8 cellular contexts compared by ENCODE assay signal in genomic region chr11:62880803-62881578, GRCh38. TPM values are rescaled to one million over a fixed set of nuclear protein-coding genes. Genes with fewer than 3 reads are reported as not detected.
A peak's percentile ranks its signal among the peaks of the same experiment; 100 is the strongest.
DNase-seq lines count a peak whose midpoint lies in the region; ATAC-seq and TF ChIP-seq lines count a peak whose summit lies in the region.

Gene SLC3A2 (plus strand): TSS chr11:62880896. CDS start chr11:62881024, 128 bp downstream.

- H3K27ac ChIP-seq in stomach: peak within 1 kb of the TSS; percentile 99 to 100 (median 99)

- TF ChIP-seq CTCF in fibroblast of pulmonary artery (IDR thresholded peaks at IDR 0.05; ENCODE audit: low read length, missing control alignments): peak; percentile 43
- peak; percentile 63 for TF ChIP-seq CTCF in nephron progenitor cell (IDR thresholded peaks at IDR 0.05)
- peak in 5 of 7 experiments; percentile 42 to 75 (median 60) for TF ChIP-seq CTCF in stomach (IDR thresholded peaks at IDR 0.05)

- DNase-seq in Daoy (ENCODE audit: low read depth): peak; percentile 91
- DNase-seq in KBM-7: peak; percentile 90
- peak; percentile 95 for DNase-seq in RPMI8226
- peak; percentile 85 for DNase-seq in activated T-helper 2 cell treated with anti-CD3 and anti-CD28 coated beads, Interferon-gamma antibody, Interleukin-2, Interleukin-4, amounts not matched to agents 10 μg/mL and 5 μg/mL and 100 μg/mL, durations not matched to agents 14 hours and 24 hours and 36 hours (ENCODE audit: low spot score)
- peak; percentile 86 for DNase-seq in fibroblast of pulmonary artery (ENCODE audit: low read depth)
- DNase-seq in nephron progenitor cell: peak; percentile 87
- DNase-seq in stomach: peak; percentile 92

- H3K4me3 Mint-ChIP-seq in activated T-helper 2 cell treated with anti-CD3 and anti-CD28 coated beads, Interferon-gamma antibody, Interleukin-2, Interleukin-4, amounts not matched to agents 10 μg/mL and 5 μg/mL and 100 μg/mL, durations not matched to agents 14 hours and 24 hours and 36 hours (ENCODE audit: low read depth): peak within 1 kb of the TSS; percentile 100
- peak within 1 kb of the TSS; percentile 100 for H3K4me3 Mint-ChIP-seq in nephron progenitor cell

- H3K9me3 ChIP-seq in stomach: no peaks in the 10 kb centered on the region

- 0 to 1% (median 0%) methylated on average over 25 to 69 of the region's 69 CpGs for WGBS in stomach, 5 donors

- H3K4me3 ChIP-seq in fibroblast of pulmonary artery (replicated peaks; ENCODE audit: low read depth, low read length) (peak within 1 kb of the TSS; percentile 74), stomach (peak within 1 kb of the TSS; percentile 79 to 96 (median 91))

- no peaks in the 10 kb centered on the region for H3K9me3 Mint-ChIP-seq in activated T-helper 2 cell treated with anti-CD3 and anti-CD28 coated beads, Interferon-gamma antibody, Interleukin-2, Interleukin-4, amounts not matched to agents 10 μg/mL and 5 μg/mL and 100 μg/mL, durations not matched to agents 14 hours and 24 hours and 36 hours
- no peaks in the 10 kb centered on the region for H3K9me3 Mint-ChIP-seq in nephron progenitor cell

- no peaks in the 10 kb centered on the region for H3K27me3 Mint-ChIP-seq in activated T-helper 2 cell treated with anti-CD3 and anti-CD28 coated beads, Interferon-gamma antibody, Interleukin-2, Interleukin-4, amounts not matched to agents 10 μg/mL and 5 μg/mL and 100 μg/mL, durations not matched to agents 14 hours and 24 hours and 36 hours (ENCODE audit: low read depth)
- no peaks in the 10 kb centered on the region for H3K27me3 Mint-ChIP-seq in nephron progenitor cell (ENCODE audit: low read depth, poor library complexity)

- in situ Hi-C loops in KBM-7 (cut with MboI; ENCODE audit: low pct_unique_long_range_greater_than_20kb, low sequenced_read_pairs): no loop called here

- peak in 2 of 4 donors; percentile 95 to 98 for TF ChIP-seq POLR2A in stomach (IDR thresholded peaks at IDR 0.05)

- peaks cover 48 to 87% (median 67%) of the 10 kb centered on the region in 4 donors for H3K4me1 ChIP-seq in stomach

- intact Hi-C loops in activated T-helper 2 cell treated with anti-CD3 and anti-CD28 coated beads, Interferon-gamma antibody, Interleukin-2, Interleukin-4, amounts not matched to agents 10 μg/mL and 5 μg/mL and 100 μg/mL, durations not matched to agents 14 hours and 24 hours and 36 hours (cut with micrococcal nuclease): loop anchor here (1.0 to 2.0 kb wide), 5 partner anchors 25 to 172 kb away; partner anchors contain the start of genes HNRNPUL2 and TMEM179B
- intact Hi-C loops in stomach (cut with DNase I; ENCODE audit: low total_unique reads): no loop called here

- peak within 1 kb of the TSS; percentile 100 for H3K27ac Mint-ChIP-seq in activated T-helper 2 cell treated with anti-CD3 and anti-CD28 coated beads, Interferon-gamma antibody, Interleukin-2, Interleukin-4, amounts not matched to agents 10 μg/mL and 5 μg/mL and 100 μg/mL, durations not matched to agents 14 hours and 24 hours and 36 hours
- peak within 1 kb of the TSS; percentile 100 for H3K27ac Mint-ChIP-seq in nephron progenitor cell

- peaks cover 28 to 39% (median 35%) of the 10 kb centered on the region in 4 donors for H3K36me3 ChIP-seq in stomach

- peaks cover 55% of the 10 kb centered on the region for H3K4me1 Mint-ChIP-seq in activated T-helper 2 cell treated with anti-CD3 and anti-CD28 coated beads, Interferon-gamma antibody, Interleukin-2, Interleukin-4, amounts not matched to agents 10 μg/mL and 5 μg/mL and 100 μg/mL, durations not matched to agents 14 hours and 24 hours and 36 hours (ENCODE audit: low read depth)
- H3K4me1 Mint-ChIP-seq in nephron progenitor cell: peaks cover 65% of the 10 kb centered on the region

- peak; percentile 77 for ATAC-seq in GM21619 (IDR thresholded peaks at IDR 0.05; ENCODE audit: unreplicated experiment)

- H3K27me3 ChIP-seq in stomach: no peaks in the 10 kb centered on the region

- H3K36me3 Mint-ChIP-seq in activated T-helper 2 cell treated with anti-CD3 and anti-CD28 coated beads, Interferon-gamma antibody, Interleukin-2, Interleukin-4, amounts not matched to agents 10 μg/mL and 5 μg/mL and 100 μg/mL, durations not matched to agents 14 hours and 24 hours and 36 hours (ENCODE audit: low read depth): peaks cover 72% of the 10 kb centered on the region
- H3K36me3 Mint-ChIP-seq in nephron progenitor cell (ENCODE audit: low read depth): peaks cover 63% of the 10 kb centered on the region

- TF ChIP-seq EP300 in stomach (IDR thresholded peaks at IDR 0.05): no peak

RNA-seq across cellular contexts. Expression of gene SLC3A2, which starts in this region (rescaled TPM):
- total RNA-seq in Daoy (2014; rRNA removed; shearing (Covaris generic)): 137 and 170 TPM in 2 replicates
- total RNA-seq in activated T-helper 2 cell treated with anti-CD3 and anti-CD28 coated beads, Interferon-gamma antibody, Interleukin-2, Interleukin-4, amounts not matched to agents 10 μg/mL and 5 μg/mL and 100 μg/mL, durations not matched to agents 14 hours and 24 hours and 36 hours: 245 and 286 TPM in 2 replicates
- total RNA-seq in stomach: 100 to 1,000 TPM in 4 of 5 donors, 10 to 100 TPM in 1; 70.7 to 255 (median 141) TPM
- polyA plus RNA-seq in stomach: 100 to 1,000 TPM in 1 of 3 donors, 10 to 100 TPM in 2; 36.0 to 176 (median 51.6) TPM

Comparison
In these comparisons a context has a peak if more than half of its experiments do, and no peak if none do; other contexts are left out.
1. Peak in every context shown above with its lines: DNase-seq, ATAC-seq, H3K4me3 ChIP-seq and H3K27ac ChIP-seq.